Comparison of ENCODE assay signal across 13 cellular contexts in the genomic region with DNA sequence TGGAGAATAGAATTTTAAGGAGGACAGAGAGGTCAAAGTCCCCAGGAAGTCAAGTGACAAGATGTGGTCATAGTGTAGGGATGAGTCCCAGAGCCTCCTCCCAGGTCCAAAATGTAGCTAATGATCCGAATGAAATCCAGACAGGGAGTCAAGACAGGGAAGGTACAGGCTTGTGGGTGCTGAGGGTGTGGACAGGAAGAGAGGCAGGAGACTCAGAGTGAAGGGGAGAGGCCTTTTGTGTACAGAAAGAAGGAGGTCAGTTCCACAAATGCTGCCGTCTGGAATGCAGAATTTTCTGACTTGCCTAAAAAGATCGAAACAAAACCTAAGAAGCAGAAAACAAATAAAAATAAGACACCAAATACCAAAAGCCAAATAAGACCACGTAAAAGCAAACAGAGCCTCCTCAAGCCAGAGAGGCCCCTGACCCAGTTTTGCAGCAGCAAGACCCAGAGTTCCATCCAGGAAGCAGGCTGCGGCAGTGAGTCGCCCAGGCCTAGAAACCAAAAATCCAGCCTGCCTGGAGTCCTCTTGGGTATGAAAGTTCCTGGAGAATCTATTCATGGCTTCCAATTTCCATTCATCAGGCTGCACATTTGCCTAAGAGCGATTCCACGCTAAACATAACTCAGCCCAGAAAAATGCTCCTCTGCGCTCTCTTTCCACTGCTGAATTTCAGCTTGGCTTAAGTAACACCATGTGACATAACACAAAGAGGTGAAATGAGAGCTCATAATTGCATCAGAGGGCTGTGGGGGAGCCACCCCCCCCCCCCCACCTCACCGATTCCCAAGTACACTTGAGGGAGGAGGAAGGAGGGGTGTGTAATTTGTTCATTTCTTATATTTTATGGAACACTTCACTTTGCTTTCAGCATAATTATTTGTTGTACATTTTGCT.
DNase-seq lines count a peak whose midpoint lies in the region; ATAC-seq, FAIRE-seq and TF ChIP-seq lines count a peak whose summit lies in the region.
"Had no signal": no experiment of that assay in that cellular context is flagged by ENCODE, and none has a peak within 500 bp of the region (broad histone marks: within the 10 kb centered on the region; RNA-seq: fewer than 3 reads in every experiment).

No MANE protein-coding gene starts in this region.

- H4K20me1 ChIP-seq in neural progenitor cell (ENCODE audit: low read depth), result no peaks in the 10 kb centered on the region

- intact Hi-C loops in Calu3 (cut with micrococcal nuclease; ENCODE audit: unreplicated experiment), result no loop called here

- peak overlapping the region; percentile 20 for H3K27ac Mint-ChIP-seq in Calu3 (ENCODE audit: unreplicated experiment)
- no peak overlapping the region for H3K27ac Mint-ChIP-seq in endodermal cell
- peak overlapping the region; percentile 44 for H3K27ac Mint-ChIP-seq in neural progenitor cell

- H3K4me2 ChIP-seq in neural progenitor cell, result no peak overlapping the region

- H3K9me3 ChIP-seq in endodermal cell (ENCODE audit: control insufficient read depth, low read length) (no peaks in the 10 kb centered on the region), neural progenitor cell (ENCODE audit: low read depth) (peaks cover 6% of the 10 kb centered on the region)
- H3K9me3 ChIP-seq: SJSA1 had no signal

- ATAC-seq in GM18519 (IDR thresholded peaks at IDR 0.05; ENCODE audit: low FRiP score, unreplicated experiment), result no peak
- ATAC-seq: activated CD4-positive, CD25-positive, alpha-beta regulatory T cell treated with anti-CD3 and anti-CD28 coated beads, Interleukin-2, amount 50 U/mL, for 24 hours had no signal

- H2AFZ ChIP-seq in neural progenitor cell (replicated peaks), result no peak overlapping the region

- CTCF ChIA-PET in Calu3 (lab: Charles Lee), result interaction anchor here (0.7 kb wide), 1 partner anchor 33 kb away, joined by 3 read pairs; no protein-coding TSS in a partner anchor

- H3K36me3 Mint-ChIP-seq in Calu3 (ENCODE audit: insufficient read depth, unreplicated experiment) (no peaks in the 10 kb centered on the region), endodermal cell (ENCODE audit: low read depth) (no peaks in the 10 kb centered on the region), neural progenitor cell (no peaks in the 10 kb centered on the region)

- H3K27ac ChIP-seq in endodermal cell (ENCODE audit: low read depth, low read length), result peak overlapping the region; percentile 73
- H3K27ac ChIP-seq in neural progenitor cell, result no peak overlapping the region
- H3K27ac ChIP-seq: SJSA1 had no signal

- H3K27me3 ChIP-seq in endodermal cell (ENCODE audit: control insufficient read depth, insufficient read depth, low read length, poor library complexity, severe bottlenecking), result no peaks in the 10 kb centered on the region
- no peaks in the 10 kb centered on the region for H3K27me3 ChIP-seq in neural progenitor cell
- H3K27me3 ChIP-seq: SJSA1 had no signal

- no peak for FAIRE-seq in D721Med (lab: Jason Lieb, UNC)

- no peaks in the 10 kb centered on the region for H3F3A ChIP-seq in neural progenitor cell (ENCODE audit: low read depth)

- no TSS peak for BruUV-seq in Calu3 (replicated peaks; lab: Mats Ljungman, UMichigan)

- DNase-seq in Calu3, result no peak
- peak; percentile 40 for DNase-seq in NCI-H1436 treated with DMSO at 0.1 percent for 48 hours (lab: John Stamatoyannopoulos, UW)
- DNase-seq in endodermal cell, result no peak
- no peak for DNase-seq in neural progenitor cell (ENCODE audit: low spot score)
- no peak for DNase-seq in D721Med (ENCODE audit: insufficient read length, low spot score)
- DNase-seq in kidney glomerular epithelial cell (lab: John Stamatoyannopoulos, UW), result no peak
- DNase-seq in NCI-H748 treated with DMSO at 0.1 percent for 48 hours (lab: John Stamatoyannopoulos, UW), result no peak
- DNase-seq: activated effector memory CD4-positive, alpha-beta T cell treated with Interleukin-2 at 50 U/mL for 16 hours; NCI-H446; stimulated activated CD4-positive, alpha-beta T cell treated with anti-CD3 and anti-CD28 coated beads, Interleukin-4, amount 100 ng/mL, for 1 hour had no signal

- H3K9ac ChIP-seq in endodermal cell (ENCODE audit: extremely low read depth, low read length, poor library complexity, severe bottlenecking) (no peak overlapping the region), neural progenitor cell (no peak overlapping the region)

- WGBS in endodermal cell (ENCODE audit: insufficient coverage in 1 of 2, insufficient read length in 1 of 2), 2 experiments, result 80 to 94% methylated on average over 4 to 9 of the region's 10 CpGs

- no peaks in the 10 kb centered on the region for H3K27me3 Mint-ChIP-seq in Calu3 (ENCODE audit: unreplicated experiment)
- peaks cover 2% of the 10 kb centered on the region for H3K27me3 Mint-ChIP-seq in endodermal cell (ENCODE audit: insufficient read depth)
- H3K27me3 Mint-ChIP-seq in neural progenitor cell (ENCODE audit: insufficient read depth, low read depth), result peaks cover 4% of the 10 kb centered on the region

- TF ChIP-seq CTCF in Calu3 (IDR thresholded peaks at IDR 0.05; ENCODE audit: unreplicated experiment) (no peak), endodermal cell (conservative IDR thresholded peaks at IDR 0.05) (no peak), neural progenitor cell (IDR thresholded peaks at IDR 0.05) (no peak), D721Med (IDR thresholded peaks at IDR 0.05; ENCODE audit: insufficient read depth, missing control alignments) (no peak)

- H3K36me3 ChIP-seq in endodermal cell (ENCODE audit: control insufficient read depth, insufficient read depth, low read length), result no peaks in the 10 kb centered on the region
- H3K36me3 ChIP-seq in neural progenitor cell, result no peaks in the 10 kb centered on the region
- H3K36me3 ChIP-seq: SJSA1 had no signal

- H3K4me1 Mint-ChIP-seq in Calu3 (ENCODE audit: low read depth, unreplicated experiment) (peaks cover 10% of the 10 kb centered on the region), endodermal cell (no peaks in the 10 kb centered on the region), neural progenitor cell (peaks cover 21% of the 10 kb centered on the region)

- H3K4me3 Mint-ChIP-seq in Calu3 (ENCODE audit: low read depth, unreplicated experiment) (no peak overlapping the region), endodermal cell (no peak overlapping the region), neural progenitor cell (no peak overlapping the region)

- H3K4me3 ChIP-seq in endodermal cell (ENCODE audit: low read length) (no peak overlapping the region), neural progenitor cell (no peak overlapping the region)
- H3K4me3 ChIP-seq: SJSA1 had no signal

- H3K79me2 ChIP-seq in neural progenitor cell (ENCODE audit: low read depth), result no peaks in the 10 kb centered on the region

- no peaks in the 10 kb centered on the region for H3K4me1 ChIP-seq in endodermal cell (ENCODE audit: control insufficient read depth, insufficient read depth, low read length)
- H3K4me1 ChIP-seq in neural progenitor cell, result peaks cover 3% of the 10 kb centered on the region
- H3K4me1 ChIP-seq: SJSA1 had no signal

- H3K9me3 Mint-ChIP-seq in Calu3 (ENCODE audit: low read depth, unreplicated experiment), result peaks cover 2% of the 10 kb centered on the region
- H3K9me3 Mint-ChIP-seq in endodermal cell, result peaks cover 7% of the 10 kb centered on the region
- H3K9me3 Mint-ChIP-seq in neural progenitor cell, result peaks cover 11% of the 10 kb centered on the region
